In the genomic region with DNA sequence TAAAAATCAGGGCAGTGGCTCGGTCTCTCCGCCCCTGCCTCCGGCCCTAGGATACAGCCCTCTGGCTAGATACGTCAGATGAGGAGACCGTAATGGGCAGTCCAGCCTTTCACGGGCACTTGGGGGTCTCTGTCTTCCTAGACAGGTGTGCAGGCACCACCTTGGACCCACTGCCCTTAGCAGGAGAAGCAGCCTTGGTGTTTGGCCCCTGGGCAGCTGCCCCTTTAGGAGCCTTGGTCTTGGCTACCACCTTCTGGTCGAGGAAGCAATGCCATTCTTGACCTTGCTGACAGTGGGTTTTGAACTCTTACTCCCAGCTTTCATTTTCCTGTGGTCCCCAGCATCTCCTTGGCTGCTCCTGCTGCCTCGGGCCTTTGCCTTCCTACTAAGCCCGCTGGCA, we compare ENCODE assay signal across 17 cellular contexts.
DNase-seq lines count a peak whose midpoint lies in the region; ATAC-seq and TF ChIP-seq lines count a peak whose summit lies in the region.
"Had no signal": no experiment of that assay in that cellular context is flagged by ENCODE, and none has a peak within 500 bp of the region (broad histone marks: within the 10 kb centered on the region; RNA-seq: fewer than 3 reads in every experiment).

No MANE protein-coding gene starts in this region.

- H3K18ac ChIP-seq in mesendoderm (ENCODE audit: low read length) (no peak overlapping the region), mesenchymal stem cell (ENCODE audit: low read depth in 1 of 2, low read length in 2 of 2) (no peak overlapping the region)

- H3K56ac ChIP-seq in mesendoderm (ENCODE audit: low read length) = no peak overlapping the region

- no peak overlapping the region for H3K4ac ChIP-seq in mesendoderm (ENCODE audit: low read depth, low read length)
- no peak overlapping the region for H3K4ac ChIP-seq in mesenchymal stem cell (ENCODE audit: low read depth in 1 of 2, low read length in 2 of 2)

- no peak overlapping the region for H2AFZ ChIP-seq in mesenchymal stem cell (ENCODE audit: low read depth, low read length)

- peak overlapping the region in 1 of 2 experiments; percentile 36 for H3K14ac ChIP-seq in mesenchymal stem cell (ENCODE audit: low read length in 2 of 2)

- intact Hi-C loops in left ventricle myocardium inferior (cut with micrococcal nuclease) = no loop called here
- intact Hi-C loops in Right ventricle myocardium superior (cut with DNase I) = no loop called here
- intact Hi-C loops in thyroid gland (cut with DNase I) = no loop called here

- no peak for ATAC-seq in Right ventricle myocardium superior (ENCODE audit: poor library complexity)
- ATAC-seq: GM12878 had no signal

- H3K9ac ChIP-seq in mesendoderm (ENCODE audit: low read length) = no peak overlapping the region
- no peak overlapping the region for H3K9ac ChIP-seq in mesenchymal stem cell (ENCODE audit: low read length)
- H3K9ac ChIP-seq: BLaER1 had no signal

- WGBS in mesendoderm (ENCODE audit: extremely low coverage, insufficient coverage, low lambda C conversion rate) = no CpG with 5 or more reads among the region's 9 CpGs
- whole genome bisulfite sequencing in thyroid gland, 2 donors = 84 to 85% methylated on average over 9 of the region's 9 CpGs
- WGBS in mesenchymal stem cell = 86% methylated on average over 9 of the region's 9 CpGs

- TF ChIP-seq POLR2A in thyroid gland (IDR thresholded peaks at IDR 0.05) = no peak

- TF ChIP-seq CTCF in left ventricle myocardium inferior (IDR thresholded peaks at IDR 0.05; ENCODE audit: borderline replicate concordance) = peak; percentile 18
- peak in 1 of 6 experiments; percentile 20 for TF ChIP-seq CTCF in thyroid gland (IDR thresholded peaks at IDR 0.05)
- TF ChIP-seq CTCF in GM20000 (IDR thresholded peaks at IDR 0.05; ENCODE audit: extremely low read depth, missing control alignments) = no peak

- H4K8ac ChIP-seq in mesendoderm (ENCODE audit: low read depth, low read length) = no peak overlapping the region
- H4K8ac ChIP-seq in mesenchymal stem cell (ENCODE audit: low read length) = no peak overlapping the region

- no peaks in the 10 kb centered on the region for H3K79me1 ChIP-seq in mesendoderm (ENCODE audit: low read length)
- H3K79me1 ChIP-seq in mesenchymal stem cell (replicated peaks; ENCODE audit: low read length, poor library complexity, severe bottlenecking) = no peaks in the 10 kb centered on the region

- H2BK120ac ChIP-seq in mesendoderm (ENCODE audit: low read depth, low read length) (no peak overlapping the region), mesenchymal stem cell (ENCODE audit: low read depth, low read length) (no peak overlapping the region)

- H3K27me3 ChIP-seq in left ventricle myocardium inferior (ENCODE audit: low read depth) = no peaks in the 10 kb centered on the region
- H3K27me3 ChIP-seq in mesendoderm (ENCODE audit: insufficient read depth, low read length, poor library complexity) = no peaks in the 10 kb centered on the region
- no peaks in the 10 kb centered on the region for H3K27me3 ChIP-seq in thyroid gland
- H3K27me3 ChIP-seq in mesenchymal stem cell (ENCODE audit: control insufficient read depth in 1 of 2, insufficient read depth in 1 of 2, low read length in 2 of 2) = peaks cover 21 to 37% of the 10 kb centered on the region in 2 experiments

- no peaks in the 10 kb centered on the region for H3K36me3 ChIP-seq in left ventricle myocardium inferior
- no peaks in the 10 kb centered on the region for H3K36me3 ChIP-seq in mesendoderm (ENCODE audit: control insufficient read depth, insufficient read depth, low read length)
- H3K36me3 ChIP-seq in thyroid gland = no peaks in the 10 kb centered on the region
- H3K36me3 ChIP-seq in mesenchymal stem cell (ENCODE audit: control insufficient read depth in 1 of 2, insufficient read depth in 2 of 2, low read depth in 1 of 2, low read length in 2 of 2) = no peaks in the 10 kb centered on the region
- H3K36me3 ChIP-seq: BLaER1 had no signal

- no peaks in the 10 kb centered on the region for H3K79me2 ChIP-seq in mesendoderm (ENCODE audit: control insufficient read depth, insufficient read depth, low read length)

- H3K4me2 ChIP-seq in mesendoderm (ENCODE audit: low read length) (no peak overlapping the region), mesenchymal stem cell (ENCODE audit: low read length, poor library complexity, severe bottlenecking) (no peak overlapping the region)
- H3K4me2 ChIP-seq: BLaER1 had no signal

- H2BK12ac ChIP-seq in mesenchymal stem cell (ENCODE audit: low read length in 2 of 2) = no peak overlapping the region

- H3K4me1 ChIP-seq in left ventricle myocardium inferior (peaks cover 27% of the 10 kb centered on the region), mesendoderm (ENCODE audit: control insufficient read depth, low read depth, low read length) (no peaks in the 10 kb centered on the region), thyroid gland (peaks cover 89 to 94% of the 10 kb centered on the region in 2 donors), mesenchymal stem cell (ENCODE audit: control insufficient read depth, insufficient read depth, low read depth, low read length) (no peaks in the 10 kb centered on the region)

- H3K9me3 ChIP-seq in left ventricle myocardium inferior (replicated peaks) (no peaks in the 10 kb centered on the region), thyroid gland (no peaks in the 10 kb centered on the region), mesenchymal stem cell (ENCODE audit: control insufficient read depth, low read length) (no peaks in the 10 kb centered on the region)
- H3K9me3 ChIP-seq: BLaER1, Caco-2 had no signal

- H2AK5ac ChIP-seq in mesendoderm (ENCODE audit: low read length) (no peak overlapping the region), mesenchymal stem cell (ENCODE audit: low read length, severe bottlenecking) (no peak overlapping the region)

- in situ Hi-C loops in SK-MEL-5 (cut with HindIII; ENCODE audit: low pct_unique_long_range_greater_than_20kb, low sequenced_read_pairs) = no loop called here

- H3K23ac ChIP-seq in mesendoderm (ENCODE audit: low read length) (no peak overlapping the region), mesenchymal stem cell (ENCODE audit: low read length in 2 of 2) (no peak overlapping the region)

- no peak overlapping the region for H2BK5ac ChIP-seq in mesendoderm (ENCODE audit: low read length)
- no peak overlapping the region for H2BK5ac ChIP-seq in mesenchymal stem cell (ENCODE audit: low read depth, low read length, poor library complexity, severe bottlenecking)

- H3K4me3 ChIP-seq in left ventricle myocardium inferior (no peak overlapping the region), mesendoderm (ENCODE audit: low read length) (no peak overlapping the region), thyroid gland (replicated peaks in 1 of 3) (no peak overlapping the region), mesenchymal stem cell (ENCODE audit: insufficient read depth in 1 of 2, low read depth in 1 of 2, low read length in 2 of 2) (no peak overlapping the region)
- H3K4me3 ChIP-seq: BLaER1, GM12878 had no signal

- no peak overlapping the region for H4K5ac ChIP-seq in mesendoderm (ENCODE audit: low read length)

- H2BK15ac ChIP-seq in mesendoderm (replicated peaks; ENCODE audit: low read depth) (no peak overlapping the region), mesenchymal stem cell (ENCODE audit: low read depth, poor library complexity, severe bottlenecking) (no peak overlapping the region)

- DNase-seq in left ventricle myocardium inferior = no peak
- DNase-seq in Right ventricle myocardium superior = no peak
- DNase-seq in SK-MEL-5 (ENCODE audit: low read depth, low spot score) = peak; percentile 37
- peak; percentile 8 for DNase-seq in mesendoderm
- DNase-seq in thyroid gland = no peak
- no peak for DNase-seq in NOMO-1 treated with dmso at 0.1 percent for 144 hours (lab: John Stamatoyannopoulos, UW; ENCODE audit: unreplicated experiment)
- no peak for DNase-seq in mesenchymal stem cell
- no peak for DNase-seq in GM20000 (ENCODE audit: low spot score)
- DNase-seq: 8988T; AML-193; Caco-2; CD8-positive, alpha-beta memory T cell; DND-41; GF-D8; IMR-90 had no signal

- H3K27ac ChIP-seq in left ventricle myocardium inferior (replicated peaks) (no peak overlapping the region), mesendoderm (ENCODE audit: low read depth, low read length) (no peak overlapping the region), thyroid gland (peak overlapping the region; percentile 83 to 90 (median 85)), mesenchymal stem cell (ENCODE audit: low read length, poor library complexity, severe bottlenecking) (no peak overlapping the region)
- H3K27ac ChIP-seq: BLaER1 had no signal

- H4K91ac ChIP-seq in mesenchymal stem cell (ENCODE audit: low read length) = no peak overlapping the region

Comparison
In these comparisons a context has a peak if more than half of its experiments do, and no peak if none do; other contexts are left out.
1. DNase-seq: peak in SK-MEL-5 (single experiment) and mesendoderm (single experiment); none in left ventricle myocardium inferior (single experiment), Right ventricle myocardium superior (single experiment), thyroid gland (0 of 2), NOMO-1 treated with dmso at 0.1 percent for 144 hours (single experiment), mesenchymal stem cell (single experiment) and GM20000 (single experiment).
2. H3K27ac ChIP-seq: peak in thyroid gland (3 of 3); none in left ventricle myocardium inferior (single experiment), mesendoderm (single experiment) and mesenchymal stem cell (single experiment).